ENCODE assay signal across 8 cellular contexts in the genomic region with DNA sequence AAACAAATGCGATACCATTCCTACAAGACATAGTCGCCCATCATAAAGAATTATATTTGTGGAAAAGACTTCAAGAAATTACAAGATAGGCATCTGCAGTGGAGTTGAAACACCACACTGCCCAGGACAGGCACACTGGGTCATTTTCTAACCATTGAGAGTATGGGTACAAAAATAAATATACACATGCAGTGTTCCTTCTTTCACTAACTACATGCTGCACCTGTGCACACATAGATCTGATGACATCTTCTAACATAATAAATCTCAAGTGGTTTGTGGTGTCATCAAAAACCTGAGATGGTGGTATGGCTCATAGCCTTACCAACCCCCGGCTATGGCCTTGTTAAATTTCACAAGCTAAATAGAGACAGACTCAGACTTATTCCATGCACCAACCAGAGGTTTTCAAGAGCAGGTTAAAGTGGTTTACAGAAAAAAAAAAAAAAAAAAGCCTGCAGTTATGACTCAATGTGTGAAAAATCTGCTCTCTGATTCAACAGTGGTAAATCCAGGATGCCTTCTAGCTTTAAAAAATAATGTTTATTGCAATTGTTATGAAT. TPM values are rescaled to one million over a fixed set of nuclear protein-coding genes. Genes with fewer than 3 reads are reported as not detected.
A peak's percentile ranks its signal among the peaks of the same experiment; 100 is the strongest.
DNase-seq lines count a peak whose midpoint lies in the region; ATAC-seq and TF ChIP-seq lines count a peak whose summit lies in the region.

No MANE protein-coding gene starts in this region.

- no peak for TF ChIP-seq CTCF in fibroblast of villous mesenchyme (IDR thresholded peaks at IDR 0.05; ENCODE audit: insufficient read depth, low read depth, low read length)

- in situ Hi-C loops in HAP-1 (cut with MboI; ENCODE audit: low sequenced_read_pairs), result no loop called here

- no peaks in the 10 kb centered on the region for H3K27me3 ChIP-seq in HAP-1 (ENCODE audit: low read depth)

- peak; percentile 16 for ATAC-seq in HG03432 (IDR thresholded peaks at IDR 0.05; ENCODE audit: unreplicated experiment)
- no peak for ATAC-seq in HG02678 (IDR thresholded peaks at IDR 0.05; ENCODE audit: unreplicated experiment)
- ATAC-seq in GM21423 (IDR thresholded peaks at IDR 0.05; ENCODE audit: unreplicated experiment), result no peak

- peak; percentile 63 for DNase-seq in ELR (ENCODE audit: low read depth)
- peak; percentile 99 for DNase-seq in NCI-H748 (lab: John Stamatoyannopoulos, UW; ENCODE audit: unreplicated experiment)
- peak; percentile 55 for DNase-seq in fibroblast of villous mesenchyme (ENCODE audit: low read depth)
- DNase-seq in HAP-1 (ENCODE audit: low spot score in 2 of 2), result no peak
- no peak for DNase-seq in iPS-NIHi7 (ENCODE audit: extremely low spot score)

- no peaks in the 10 kb centered on the region for H3K9me3 ChIP-seq in HAP-1

- peaks cover 15% of the 10 kb centered on the region for H3K4me1 ChIP-seq in HAP-1

- no peaks in the 10 kb centered on the region for H3K36me3 ChIP-seq in HAP-1 (replicated peaks)

- H3K4me3 ChIP-seq in fibroblast of villous mesenchyme (ENCODE audit: low read depth, low read length) (no peak overlapping the region), HAP-1 (no peak overlapping the region)

RNA-seq across cellular contexts. Expression of a gene that starts 12.4 kb away (rescaled TPM):
- 5.8 and 12.1 TPM in 2 replicates for total RNA-seq in fibroblast of villous mesenchyme

Comparison
In these comparisons a context has a peak if more than half of its experiments do, and no peak if none do; other contexts are left out.
1. DNase-seq: peak in ELR (single experiment), NCI-H748 (single experiment) and fibroblast of villous mesenchyme (single experiment); none in HAP-1 (0 of 2) and iPS-NIHi7 (single experiment).